ENCODE assay signal across 1 cellular context in the genomic region with DNA sequence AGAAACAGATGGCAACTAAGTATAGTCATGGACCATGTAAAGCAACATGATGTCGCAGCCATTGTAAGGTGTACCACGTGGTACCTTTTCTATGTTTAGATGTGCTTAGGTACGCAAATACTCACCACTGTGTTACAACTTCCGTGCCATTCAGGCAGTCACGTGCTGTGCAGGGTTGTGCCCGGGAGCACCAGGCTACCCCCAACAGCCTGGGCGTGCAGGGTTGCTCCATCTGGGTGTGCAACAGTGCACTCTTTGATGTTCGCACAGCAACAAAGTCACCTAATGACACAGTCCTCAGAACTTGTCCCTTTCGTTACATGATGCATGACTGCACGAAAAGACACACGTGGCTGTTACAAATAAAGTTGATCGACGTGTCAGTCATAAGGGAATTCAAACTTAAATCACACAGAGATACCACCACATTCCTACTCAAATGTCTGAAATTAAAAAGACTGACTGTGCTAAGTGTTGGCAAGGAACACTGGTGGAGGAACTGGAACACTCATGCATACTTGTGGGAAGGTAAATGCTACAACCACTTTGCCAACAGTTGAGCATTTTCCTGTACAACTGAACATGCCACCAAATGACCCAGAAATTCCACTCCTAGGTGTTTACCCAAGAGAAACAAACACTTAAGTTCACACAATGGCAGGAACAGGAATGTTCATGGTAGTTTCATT.
TF ChIP-seq lines count a peak whose summit lies in the region.

No MANE protein-coding gene starts in this region.

TF ChIP-seq in K562, 482 proteins besides CTCF, POLR2A, EP300 and RAD21 (continued from another document):
- TF ChIP-seq PCBP1 (IDR thresholded peaks at IDR 0.05; ENCODE audit: low read depth, low read length, poor library complexity, severe bottlenecking) (no peak), FIP1L1 (IDR thresholded peaks at IDR 0.05; ENCODE audit: low read depth, low read length, poor library complexity, severe bottlenecking) (no peak)
- TF ChIP-seq, protein P1, sequence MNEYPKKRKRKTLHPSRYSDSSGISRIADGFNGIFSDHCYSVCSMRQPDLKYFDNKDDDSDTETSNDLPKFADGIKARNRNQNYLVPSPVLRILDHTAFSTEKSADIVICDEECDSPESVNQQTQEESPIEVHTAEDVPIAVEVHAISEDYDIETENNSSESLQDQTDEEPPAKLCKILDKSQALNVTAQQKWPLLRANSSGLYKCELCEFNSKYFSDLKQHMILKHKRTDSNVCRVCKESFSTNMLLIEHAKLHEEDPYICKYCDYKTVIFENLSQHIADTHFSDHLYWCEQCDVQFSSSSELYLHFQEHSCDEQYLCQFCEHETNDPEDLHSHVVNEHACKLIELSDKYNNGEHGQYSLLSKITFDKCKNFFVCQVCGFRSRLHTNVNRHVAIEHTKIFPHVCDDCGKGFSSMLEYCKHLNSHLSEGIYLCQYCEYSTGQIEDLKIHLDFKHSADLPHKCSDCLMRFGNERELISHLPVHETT (CRISPR knock-in tag; conservative IDR thresholded peaks at IDR 0.05 in 1 of 2, IDR thresholded peaks at IDR 0.05 in 1 of 2), result no peak
- TF ChIP-seq, protein P2, sequence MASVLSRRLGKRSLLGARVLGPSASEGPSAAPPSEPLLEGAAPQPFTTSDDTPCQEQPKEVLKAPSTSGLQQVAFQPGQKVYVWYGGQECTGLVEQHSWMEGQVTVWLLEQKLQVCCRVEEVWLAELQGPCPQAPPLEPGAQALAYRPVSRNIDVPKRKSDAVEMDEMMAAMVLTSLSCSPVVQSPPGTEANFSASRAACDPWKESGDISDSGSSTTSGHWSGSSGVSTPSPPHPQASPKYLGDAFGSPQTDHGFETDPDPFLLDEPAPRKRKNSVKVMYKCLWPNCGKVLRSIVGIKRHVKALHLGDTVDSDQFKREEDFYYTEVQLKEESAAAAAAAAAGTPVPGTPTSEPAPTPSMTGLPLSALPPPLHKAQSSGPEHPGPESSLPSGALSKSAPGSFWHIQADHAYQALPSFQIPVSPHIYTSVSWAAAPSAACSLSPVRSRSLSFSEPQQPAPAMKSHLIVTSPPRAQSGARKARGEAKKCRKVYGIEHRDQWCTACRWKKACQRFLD (CRISPR knock-in tag; IDR thresholded peaks at IDR 0.05), result no peak
TF ChIP-seq in K562: peak in this region for 3.
